13 cellular contexts compared by ENCODE assay signal in genomic region chr18:63022429-63023022, GRCh38.
DNase-seq lines count a peak whose midpoint lies in the region; ATAC-seq and TF ChIP-seq lines count a peak whose summit lies in the region.
"Had no signal": no experiment of that assay in that cellular context is flagged by ENCODE, and none has a peak within 500 bp of the region (broad histone marks: within the 10 kb centered on the region; RNA-seq: fewer than 3 reads in every experiment).

No MANE protein-coding gene starts in this region.

- no peaks in the 10 kb centered on the region for H3K4me1 Mint-ChIP-seq in activated T-cell treated with anti-CD3 and anti-CD28 coated beads, Interleukin-2, amount 50 U/mL, for 4 hours (ENCODE audit: low read depth)
- H3K4me1 Mint-ChIP-seq: stimulated activated effector memory CD8-positive, alpha-beta T cell treated with anti-CD3 and anti-CD28 coated beads, Interleukin-12 subunit alpha, Interleukin-12 subunit beta, amount 100 ng/mL, for 72 hours had no signal

- ATAC-seq in activated T-cell treated with anti-CD3 and anti-CD28 coated beads, Interleukin-2, amount 50 U/mL, for 4 hours = no peak
- ATAC-seq: CD8-positive, alpha-beta T cell; stimulated activated effector memory CD8-positive, alpha-beta T cell treated with anti-CD3 and anti-CD28 coated beads, Interleukin-12 subunit alpha, Interleukin-12 subunit beta, amount 100 ng/mL, for 72 hours had no signal

- H3K79me2 ChIP-seq in Loucy (ENCODE audit: insufficient read depth, low read length) = no peaks in the 10 kb centered on the region
- H3K79me2 ChIP-seq in smooth muscle cell (ENCODE audit: low read depth) = no peaks in the 10 kb centered on the region

- peaks cover 8% of the 10 kb centered on the region for H3K9me3 Mint-ChIP-seq in activated T-cell treated with anti-CD3 and anti-CD28 coated beads, Interleukin-2, amount 50 U/mL, for 4 hours

- no peaks in the 10 kb centered on the region for H3K27me3 ChIP-seq in Loucy (ENCODE audit: insufficient read depth, low read length, poor library complexity, severe bottlenecking)
- H3K27me3 ChIP-seq in smooth muscle cell (ENCODE audit: low read depth) = peaks cover 12% of the 10 kb centered on the region
- H3K27me3 ChIP-seq in tibial nerve = no peaks in the 10 kb centered on the region
- H3K27me3 ChIP-seq: colonic mucosa, right lobe of liver had no signal

- H3K9me3 ChIP-seq in Loucy (ENCODE audit: insufficient read depth, low read depth, low read length) (peaks cover 9% of the 10 kb centered on the region; the same call in 1 of the 2 replicates), smooth muscle cell (replicated peaks; ENCODE audit: low read depth) (no peaks in the 10 kb centered on the region), tibial nerve (peaks cover 0 to 11% (median 2%) of the 10 kb centered on the region in 4 donors)
- H3K9me3 ChIP-seq: colonic mucosa, right lobe of liver had no signal

- H3K4me2 ChIP-seq in Loucy (ENCODE audit: low read depth, low read length, poor library complexity, severe bottlenecking) (no peak overlapping the region), smooth muscle cell (no peak overlapping the region)

- no peaks in the 10 kb centered on the region for H3K27me3 Mint-ChIP-seq in activated T-cell treated with anti-CD3 and anti-CD28 coated beads, Interleukin-2, amount 50 U/mL, for 4 hours (ENCODE audit: low read depth)

- H3K4me3 ChIP-seq in Loucy (ENCODE audit: low read length, poor library complexity, severe bottlenecking) (no peak overlapping the region), epithelial cell of esophagus (ENCODE audit: low read length) (no peak overlapping the region), smooth muscle cell (no peak overlapping the region), tibial nerve (no peak overlapping the region)
- H3K4me3 ChIP-seq: colonic mucosa, right lobe of liver had no signal

- H3K4me1 ChIP-seq in Loucy (ENCODE audit: insufficient read depth, low read length, poor library complexity, severe bottlenecking) (no peaks in the 10 kb centered on the region), smooth muscle cell (ENCODE audit: low read depth) (no peaks in the 10 kb centered on the region), tibial nerve (no peaks in the 10 kb centered on the region)
- H3K4me1 ChIP-seq: colonic mucosa, right lobe of liver had no signal

- H3K9me2 ChIP-seq in Loucy (replicated peaks; ENCODE audit: low read depth, low read length) = no peaks in the 10 kb centered on the region

- H4K20me1 ChIP-seq in Loucy (ENCODE audit: insufficient read depth, low read length, poor library complexity, severe bottlenecking) (no peaks in the 10 kb centered on the region), smooth muscle cell (ENCODE audit: low read depth) (no peaks in the 10 kb centered on the region)

- TF ChIP-seq CTCF in Loucy (conservative IDR thresholded peaks at IDR 0.05; ENCODE audit: low read length) (peak; percentile 61), epithelial cell of esophagus (IDR thresholded peaks at IDR 0.05; ENCODE audit: insufficient read depth, low read depth, low read length, missing control alignments) (peak; percentile 21), smooth muscle cell (IDR thresholded peaks at IDR 0.05; ENCODE audit: borderline replicate concordance, insufficient read depth, poor library complexity, severe bottlenecking) (peak; percentile 49), tibial nerve (IDR thresholded peaks at IDR 0.05) (peak in 1 of 5 experiments; percentile 10)

- DNase-seq in activated T-cell treated with anti-CD3 and anti-CD28 coated beads, Interleukin-2, amount 50 U/mL, for 48 hours = peak; percentile 45 to 57
- no peak for DNase-seq in activated T-cell treated with anti-CD3 and anti-CD28 coated beads, Interleukin-2, amount 50 U/mL, for 4 hours
- DNase-seq in epithelial cell of esophagus (ENCODE audit: low read depth) (no peak), smooth muscle cell (lab: John Stamatoyannopoulos, UW; ENCODE audit: unreplicated experiment) (no peak), kidney glomerular epithelial cell (lab: John Stamatoyannopoulos, UW) (no peak), HuH-7.5 (ENCODE audit: low spot score) (no peak), tibial nerve (ENCODE audit: low spot score in 2 of 2) (no peak)
- DNase-seq: CD8-positive, alpha-beta T cell; colonic mucosa; left colon; right lobe of liver had no signal

- no peak overlapping the region for H3K27ac ChIP-seq in smooth muscle cell (ENCODE audit: low read depth)
- no peak overlapping the region for H3K27ac ChIP-seq in tibial nerve
- H3K27ac ChIP-seq: colonic mucosa, right lobe of liver had no signal

- H3F3A ChIP-seq in Loucy (ENCODE audit: low read depth) = no peaks in the 10 kb centered on the region
- H3F3A ChIP-seq in smooth muscle cell (ENCODE audit: low read depth) = no peaks in the 10 kb centered on the region

- H2AFZ ChIP-seq in Loucy (ENCODE audit: low read length) = no peak overlapping the region
- no peak overlapping the region for H2AFZ ChIP-seq in smooth muscle cell (ENCODE audit: low read depth)

- no peak for TF ChIP-seq POLR2A in tibial nerve (IDR thresholded peaks at IDR 0.05)

- no peaks in the 10 kb centered on the region for H3K36me3 ChIP-seq in Loucy (ENCODE audit: insufficient read depth, low read length)
- no peaks in the 10 kb centered on the region for H3K36me3 ChIP-seq in smooth muscle cell (ENCODE audit: low read depth)
- H3K36me3 ChIP-seq in tibial nerve = no peaks in the 10 kb centered on the region
- H3K36me3 ChIP-seq: colonic mucosa, right lobe of liver had no signal

- WGBS in smooth muscle cell (ENCODE audit: low lambda C conversion rate) = 53% methylated on average over 26 of the region's 26 CpGs
- WGBS in tibial nerve, 2 donors = 75 to 77% methylated on average over 26 of the region's 26 CpGs

- peaks cover 2% of the 10 kb centered on the region for H3K36me3 Mint-ChIP-seq in activated T-cell treated with anti-CD3 and anti-CD28 coated beads, Interleukin-2, amount 50 U/mL, for 4 hours (ENCODE audit: insufficient read depth)
- H3K36me3 Mint-ChIP-seq: CD8-positive, alpha-beta T cell; stimulated activated effector memory CD8-positive, alpha-beta T cell treated with anti-CD3 and anti-CD28 coated beads, Interleukin-12 subunit alpha, Interleukin-12 subunit beta, amount 100 ng/mL, for 72 hours had no signal

- no peak for TF ChIP-seq EP300 in tibial nerve (IDR thresholded peaks at IDR 0.05)

- H3K9ac ChIP-seq in Loucy (ENCODE audit: low read depth, low read length, poor library complexity, severe bottlenecking) (no peak overlapping the region), smooth muscle cell (ENCODE audit: low read depth) (no peak overlapping the region)

- no peak overlapping the region for H3K4me3 Mint-ChIP-seq in activated T-cell treated with anti-CD3 and anti-CD28 coated beads, Interleukin-2, amount 50 U/mL, for 4 hours
- H3K4me3 Mint-ChIP-seq: CD8-positive, alpha-beta T cell; stimulated activated effector memory CD8-positive, alpha-beta T cell treated with anti-CD3 and anti-CD28 coated beads, Interleukin-12 subunit alpha, Interleukin-12 subunit beta, amount 100 ng/mL, for 72 hours had no signal

Comparison
In these comparisons a context has a peak if more than half of its experiments do, and no peak if none do; other contexts are left out.
1. DNase-seq: peak in activated T-cell treated with anti-CD3 and anti-CD28 coated beads, Interleukin-2, amount 50 U/mL, for 48 hours (2 of 2); none in activated T-cell treated with anti-CD3 and anti-CD28 coated beads, Interleukin-2, amount 50 U/mL, for 4 hours (single experiment), epithelial cell of esophagus (single experiment), smooth muscle cell (single experiment), kidney glomerular epithelial cell (single experiment), HuH-7.5 (single experiment) and tibial nerve (0 of 2).